ENCODE assay signal across 14 cellular contexts in genomic region chrX:19629541-19629940, GRCh38.
A peak's percentile ranks its signal among the peaks of the same experiment; 100 is the strongest.
DNase-seq lines count a peak whose midpoint lies in the region; ATAC-seq lines count a peak whose summit lies in the region.
"Had no signal": no experiment of that assay in that cellular context is flagged by ENCODE, and none has a peak within 500 bp of the region (broad histone marks: within the 10 kb centered on the region; RNA-seq: fewer than 3 reads in every experiment).

No MANE protein-coding gene starts in this region.

- H3K27me3 Mint-ChIP-seq in activated naive CD4-positive, alpha-beta T cell treated with anti-CD3 and anti-CD28 coated beads, Interleukin-2, amount 50 U/mL, for 24 hours: no peaks in the 10 kb centered on the region

- H3K27ac Mint-ChIP-seq in activated naive CD4-positive, alpha-beta T cell treated with anti-CD3 and anti-CD28 coated beads, Interleukin-2, amount 50 U/mL, for 24 hours: peak overlapping the region; percentile 74
- H3K27ac Mint-ChIP-seq in stimulated activated effector memory CD8-positive, alpha-beta T cell treated with anti-CD3 and anti-CD28 coated beads, Interleukin-12 subunit alpha, Interleukin-12 subunit beta, amount 100 ng/mL, for 72 hours: peak overlapping the region; percentile 87

- H3K9me3 Mint-ChIP-seq in activated naive CD4-positive, alpha-beta T cell treated with anti-CD3 and anti-CD28 coated beads, Interleukin-2, amount 50 U/mL, for 24 hours: no peaks in the 10 kb centered on the region
- no peaks in the 10 kb centered on the region for H3K9me3 Mint-ChIP-seq in stimulated activated effector memory CD8-positive, alpha-beta T cell treated with anti-CD3 and anti-CD28 coated beads, Interleukin-12 subunit alpha, Interleukin-12 subunit beta, amount 100 ng/mL, for 72 hours

- H3K4me3 Mint-ChIP-seq in activated naive CD4-positive, alpha-beta T cell treated with anti-CD3 and anti-CD28 coated beads, Interleukin-2, amount 50 U/mL, for 24 hours: no peak overlapping the region
- peak overlapping the region; percentile 50 for H3K4me3 Mint-ChIP-seq in stimulated activated effector memory CD8-positive, alpha-beta T cell treated with anti-CD3 and anti-CD28 coated beads, Interleukin-12 subunit alpha, Interleukin-12 subunit beta, amount 100 ng/mL, for 72 hours

- ATAC-seq in GM21717 (IDR thresholded peaks at IDR 0.05; ENCODE audit: unreplicated experiment) (peak; percentile 80), HG03469 (IDR thresholded peaks at IDR 0.05; ENCODE audit: unreplicated experiment) (peak; percentile 57)
- peak; percentile 19 for ATAC-seq in stimulated activated effector memory CD8-positive, alpha-beta T cell treated with anti-CD3 and anti-CD28 coated beads, Interleukin-12 subunit alpha, Interleukin-12 subunit beta, amount 100 ng/mL, for 72 hours

- H3K36me3 Mint-ChIP-seq in activated naive CD4-positive, alpha-beta T cell treated with anti-CD3 and anti-CD28 coated beads, Interleukin-2, amount 50 U/mL, for 24 hours: peaks cover 10% of the 10 kb centered on the region
- H3K36me3 Mint-ChIP-seq in stimulated activated effector memory CD8-positive, alpha-beta T cell treated with anti-CD3 and anti-CD28 coated beads, Interleukin-12 subunit alpha, Interleukin-12 subunit beta, amount 100 ng/mL, for 72 hours: peaks cover 48% of the 10 kb centered on the region

- H3K4me1 Mint-ChIP-seq in activated naive CD4-positive, alpha-beta T cell treated with anti-CD3 and anti-CD28 coated beads, Interleukin-2, amount 50 U/mL, for 24 hours: peaks cover 57% of the 10 kb centered on the region
- H3K4me1 Mint-ChIP-seq in stimulated activated effector memory CD8-positive, alpha-beta T cell treated with anti-CD3 and anti-CD28 coated beads, Interleukin-12 subunit alpha, Interleukin-12 subunit beta, amount 100 ng/mL, for 72 hours: peaks cover 74% of the 10 kb centered on the region

- intact Hi-C loops in cardiac septum (cut with DNase I): loop anchor here (5.0 kb wide), 1 partner anchor 43 kb away; no protein-coding TSS in a partner anchor

- no peak for DNase-seq in activated naive CD4-positive, alpha-beta T cell treated with Interleukin-2 at 50 U/mL for 16 hours
- no peak for DNase-seq in stimulated activated effector memory CD8-positive, alpha-beta T cell treated with anti-CD3 and anti-CD28 coated beads, Interleukin-12 subunit alpha, Interleukin-12 subunit beta, amount 100 ng/mL, for 72 hours (ENCODE audit: low spot score in 2 of 2)
- DNase-seq in NCI-H774 (lab: John Stamatoyannopoulos, UW) (no peak), cardiac septum (ENCODE audit: low spot score) (no peak), superior temporal gyrus (ENCODE audit: extremely low spot score) (no peak)
- DNase-seq: KG1, left colon, NCI-H510A treated with DMSO at 0.1 percent for 48 hours, ovary, SW 1271, upper lobe of left lung had no signal

Comparison
In these comparisons a context has a peak if more than half of its experiments do, and no peak if none do; other contexts are left out.
1. ATAC-seq: peak in every context shown above with its lines; median percentile 80 in GM21717; 57 in HG03469; 19 in stimulated activated effector memory CD8-positive, alpha-beta T cell treated with anti-CD3 and anti-CD28 coated beads, Interleukin-12 subunit alpha, Interleukin-12 subunit beta, amount 100 ng/mL, for 72 hours.